19 cellular contexts compared by ENCODE assay signal in the genomic region with DNA sequence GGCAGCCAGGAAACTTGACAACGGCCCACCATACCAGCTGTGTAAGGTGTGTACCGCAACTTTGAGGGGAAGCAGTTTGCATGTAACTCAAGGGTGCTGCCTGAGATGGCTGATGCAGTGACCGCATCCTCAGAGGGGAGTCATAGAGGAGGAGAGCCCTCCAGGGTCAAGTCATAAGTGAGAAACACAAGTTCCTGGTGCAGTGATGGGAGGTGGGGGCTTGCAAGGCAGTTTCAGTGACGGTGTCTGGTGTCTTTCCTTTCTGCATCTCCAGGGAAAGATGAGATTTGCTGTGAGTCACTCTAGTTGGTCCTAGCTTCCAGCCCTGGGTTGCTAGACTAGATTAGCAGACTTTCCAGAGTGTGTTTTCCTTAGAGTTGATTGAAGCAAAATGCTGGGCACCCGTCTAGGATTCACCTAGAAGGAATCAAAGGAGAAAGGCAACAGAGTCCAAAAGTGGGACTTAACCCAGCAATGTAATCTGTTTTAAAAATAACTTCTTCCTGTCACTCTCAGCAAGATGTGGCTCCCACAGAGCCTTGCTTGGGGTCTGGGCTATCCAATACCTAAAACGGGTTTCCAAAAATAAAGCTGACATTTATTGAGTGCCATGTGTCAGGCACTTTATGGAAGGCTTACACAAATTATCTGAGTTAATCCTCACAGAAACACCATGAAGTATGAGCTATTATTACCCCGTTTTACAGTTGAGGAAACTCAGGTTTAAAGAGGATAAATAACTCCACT.
DNase-seq lines count a peak whose midpoint lies in the region; ATAC-seq, FAIRE-seq and TF ChIP-seq lines count a peak whose summit lies in the region.
"Had no signal": no experiment of that assay in that cellular context is flagged by ENCODE, and none has a peak within 500 bp of the region (broad histone marks: within the 10 kb centered on the region; RNA-seq: fewer than 3 reads in every experiment).

No MANE protein-coding gene starts in this region.

- intact Hi-C loops in psoas muscle (cut with DNase I) = no loop called here

- no peaks in the 10 kb centered on the region for H3K9me3 Mint-ChIP-seq in activated CD8-positive, alpha-beta memory T cell treated with anti-CD3 and anti-CD28 coated beads, Interleukin-2, amount 10 ng/mL, durations not matched to agents 7 days and 5 days (ENCODE audit: low read depth)
- H3K9me3 Mint-ChIP-seq: activated CD4-positive, alpha-beta T cell treated with anti-CD3 and anti-CD28 coated beads, Interleukin-2, amount 10 ng/mL, durations not matched to agents 7 days and 5 days had no signal

- H3K36me3 Mint-ChIP-seq in activated CD8-positive, alpha-beta memory T cell treated with anti-CD3 and anti-CD28 coated beads, Interleukin-2, amount 10 ng/mL, durations not matched to agents 7 days and 5 days = no peaks in the 10 kb centered on the region

- H3K4me1 Mint-ChIP-seq in activated CD8-positive, alpha-beta memory T cell treated with anti-CD3 and anti-CD28 coated beads, Interleukin-2, amount 10 ng/mL, durations not matched to agents 7 days and 5 days = peaks cover 6% of the 10 kb centered on the region
- H3K4me1 Mint-ChIP-seq: activated CD4-positive, alpha-beta T cell treated with anti-CD3 and anti-CD28 coated beads, Interleukin-2, amount 10 ng/mL, durations not matched to agents 7 days and 5 days had no signal

- no peaks in the 10 kb centered on the region for H3K36me3 ChIP-seq in bronchial epithelial cell (ENCODE audit: control insufficient read depth, insufficient read depth, low read length)
- no peaks in the 10 kb centered on the region for H3K36me3 ChIP-seq in psoas muscle (ENCODE audit: insufficient read depth in 1 of 2, low read depth in 1 of 2)
- H3K36me3 ChIP-seq: tibial nerve, WERI-Rb-1 had no signal

- peak; percentile 12 for ATAC-seq in activated CD8-positive, alpha-beta memory T cell treated with anti-CD3 and anti-CD28 coated beads, Interleukin-2, amount 10 ng/mL, durations not matched to agents 7 days and 5 days
- ATAC-seq in psoas muscle (peak in 3 of 4 donors; percentile 21 to 68 (median 63)), GM21526 (IDR thresholded peaks at IDR 0.05; ENCODE audit: low FRiP score, unreplicated experiment) (no peak)
- ATAC-seq: left colon, Panc1, T-helper 17 cell had no signal

- peak; percentile 45 for DNase-seq in activated CD8-positive, alpha-beta memory T cell treated with anti-CD3 and anti-CD28 coated beads, Interleukin-2, amount 10 ng/mL, durations not matched to agents 7 days and 5 days
- no peak for DNase-seq in activated CD8-positive, alpha-beta memory T cell treated with anti-CD3 and anti-CD28 coated beads, Interleukin-2, amount 50 U/mL, for 4 hours
- DNase-seq in HT1080 (ENCODE audit: low read depth) (peak; percentile 53), bronchial epithelial cell (ENCODE audit: low read depth) (peak; percentile 47), psoas muscle (no peak), activated gamma-delta T cell (lab: John Stamatoyannopoulos, UW) (no peak), NCI-H526 treated with DMSO at 0.1 percent for 48 hours (lab: John Stamatoyannopoulos, UW) (no peak)
- DNase-seq: 8988T; activated CD4-positive, alpha-beta T cell treated with anti-CD3 and anti-CD28 coated beads, Interleukin-2, amount 10 ng/mL, durations not matched to agents 7 days and 5 days; activated effector memory CD4-positive, alpha-beta T cell treated with anti-CD3 and anti-CD28 coated beads, Interleukin-2, amount 50 U/mL, for 16 hours; DMS53; NCI-H446 treated with DMSO at 0.1 percent for 48 hours; stimulated activated CD4-positive, alpha-beta T cell treated with anti-CD3 and anti-CD28 coated beads, Interleukin-4, amount 100 ng/mL, for 4 hours; T-helper 17 cell; WERI-Rb-1 had no signal

- peaks cover 37% of the 10 kb centered on the region for H3K4me1 ChIP-seq in psoas muscle

- WGBS in psoas muscle, 3 donors = 39 to 56% (median 50%) methylated on average over 7 of the region's 7 CpGs

- TF ChIP-seq CTCF in bronchial epithelial cell (IDR thresholded peaks at IDR 0.05; ENCODE audit: insufficient read depth, low read length, severe bottlenecking) (no peak), psoas muscle (IDR thresholded peaks at IDR 0.05) (no peak)

- H3K27ac Mint-ChIP-seq in activated CD8-positive, alpha-beta memory T cell treated with anti-CD3 and anti-CD28 coated beads, Interleukin-2, amount 10 ng/mL, durations not matched to agents 7 days and 5 days = no peak overlapping the region
- H3K27ac Mint-ChIP-seq: activated CD4-positive, alpha-beta T cell treated with anti-CD3 and anti-CD28 coated beads, Interleukin-2, amount 10 ng/mL, durations not matched to agents 7 days and 5 days; T-helper 17 cell had no signal

- FAIRE-seq in bronchial epithelial cell (lab: Jason Lieb, UNC) = peak; percentile 86

- H3K27me3 Mint-ChIP-seq in activated CD8-positive, alpha-beta memory T cell treated with anti-CD3 and anti-CD28 coated beads, Interleukin-2, amount 10 ng/mL, durations not matched to agents 7 days and 5 days = peaks cover 23% of the 10 kb centered on the region
- H3K27me3 Mint-ChIP-seq: activated CD4-positive, alpha-beta T cell treated with anti-CD3 and anti-CD28 coated beads, Interleukin-2, amount 10 ng/mL, durations not matched to agents 7 days and 5 days had no signal

- H3K4me3 ChIP-seq in bronchial epithelial cell (ENCODE audit: low read depth, low read length) = no peak overlapping the region
- no peak overlapping the region for H3K4me3 ChIP-seq in psoas muscle
- H3K4me3 ChIP-seq: tibial nerve had no signal

- no peaks in the 10 kb centered on the region for H3K27me3 ChIP-seq in bronchial epithelial cell (ENCODE audit: control insufficient read depth, insufficient read depth, low read length)
- no peaks in the 10 kb centered on the region for H3K27me3 ChIP-seq in psoas muscle (ENCODE audit: insufficient read depth in 3 of 3, low read length in 2 of 3)
- H3K27me3 ChIP-seq: tibial nerve had no signal

- H3K27ac ChIP-seq in psoas muscle = peak overlapping the region; percentile 37
- H3K27ac ChIP-seq: tibial nerve, WERI-Rb-1 had no signal

- CTCF ChIA-PET in activated CD8-positive, alpha-beta memory T cell treated with anti-CD3 and anti-CD28 coated beads, Interleukin-2, amount 10 ng/mL, durations not matched to agents 7 days and 5 days (lab: Charles Lee) = no interaction called here

- no peaks in the 10 kb centered on the region for H3K9me3 ChIP-seq in psoas muscle
- H3K9me3 ChIP-seq: tibial nerve had no signal

- no peak overlapping the region for H3K4me3 Mint-ChIP-seq in activated CD8-positive, alpha-beta memory T cell treated with anti-CD3 and anti-CD28 coated beads, Interleukin-2, amount 10 ng/mL, durations not matched to agents 7 days and 5 days
- H3K4me3 Mint-ChIP-seq: activated CD4-positive, alpha-beta T cell treated with anti-CD3 and anti-CD28 coated beads, Interleukin-2, amount 10 ng/mL, durations not matched to agents 7 days and 5 days; T-helper 17 cell had no signal

Comparison
In these comparisons a context has a peak if more than half of its experiments do, and no peak if none do; other contexts are left out.
1. DNase-seq: peak in activated CD8-positive, alpha-beta memory T cell treated with anti-CD3 and anti-CD28 coated beads, Interleukin-2, amount 10 ng/mL, durations not matched to agents 7 days and 5 days (single experiment), HT1080 (single experiment) and bronchial epithelial cell (single experiment); none in activated CD8-positive, alpha-beta memory T cell treated with anti-CD3 and anti-CD28 coated beads, Interleukin-2, amount 50 U/mL, for 4 hours (single experiment), psoas muscle (0 of 2), activated gamma-delta T cell (single experiment) and NCI-H526 treated with DMSO at 0.1 percent for 48 hours (single experiment).